ENCODE assay signal across 5 cellular contexts in genomic region chr6:41942882-41943281, GRCh38. TPM values are rescaled to one million over a fixed set of nuclear protein-coding genes. Genes with fewer than 3 reads are reported as not detected.
A peak's percentile ranks its signal among the peaks of the same experiment; 100 is the strongest.
DNase-seq lines count a peak whose midpoint lies in the region; ATAC-seq and TF ChIP-seq lines count a peak whose summit lies in the region.
"Not testable (repeated sequence)": the region's sequence is repeated elsewhere in the genome, so short reads cannot be mapped to it uniquely, and the experiment has no call there.

No MANE protein-coding gene starts in this region.

- ATAC-seq in activated T-cell treated with anti-CD3 and anti-CD28 coated beads, Interleukin-2, amount 50 U/mL, for 4 hours; natural killer cell treated with Interleukin-12 subunit alpha and Interleukin-12 subunit beta and Interleukin-15 and Interleukin-18, amount 100 ng/mL, for 72 hours: not testable (repeated sequence)

- not testable (repeated sequence) for H3F3A ChIP-seq in DOHH2 (ENCODE audit: control insufficient read depth, insufficient read depth)
- peaks cover 37% of the 10 kb centered on the region for H3F3A ChIP-seq in SU-DHL-6 (ENCODE audit: insufficient read depth)

- not testable (repeated sequence) for TF ChIP-seq CTCF in DOHH2 (IDR thresholded peaks at IDR 0.05; ENCODE audit: low read depth, low read length, poor library complexity, severe bottlenecking); SU-DHL-6 (IDR thresholded peaks at IDR 0.05; ENCODE audit: insufficient read depth, low read length, poor library complexity, severe bottlenecking); chondrocyte (IDR thresholded peaks at IDR 0.05)

- H3K79me2 ChIP-seq in DOHH2 (ENCODE audit: control insufficient read depth, low read length) (peaks cover 45% of the 10 kb centered on the region), SU-DHL-6 (ENCODE audit: insufficient read depth, low read length) (peaks cover 36% of the 10 kb centered on the region)

- not testable (repeated sequence) for H3K9ac ChIP-seq in SU-DHL-6 (ENCODE audit: low read length)

- not testable (repeated sequence) for H3K27ac ChIP-seq in DOHH2 (ENCODE audit: low read depth, low read length); SU-DHL-6 (ENCODE audit: low read depth, low read length)

- H3K4me2 ChIP-seq in DOHH2 (ENCODE audit: low read length) (peak overlapping the region; percentile 97; the same call in 1 of the 2 replicates), SU-DHL-6 (ENCODE audit: low read depth, low read length, poor library complexity, severe bottlenecking) (peak overlapping the region; percentile 68)

- peaks cover 62% of the 10 kb centered on the region for H3K4me1 Mint-ChIP-seq in activated T-cell treated with anti-CD3 and anti-CD28 coated beads, Interleukin-2, amount 50 U/mL, for 4 hours (ENCODE audit: low read depth)
- H3K4me1 Mint-ChIP-seq in chondrocyte (ENCODE audit: low read depth): peaks cover 32% of the 10 kb centered on the region
- peaks cover 42 to 44% of the 10 kb centered on the region in 2 donors for H3K4me1 Mint-ChIP-seq in natural killer cell treated with Interleukin-12 subunit alpha and Interleukin-12 subunit beta and Interleukin-15 and Interleukin-18, amount 100 ng/mL, for 72 hours (ENCODE audit: low read depth in 2 of 2)

- not testable (repeated sequence) for H3K9me3 Mint-ChIP-seq in activated T-cell treated with anti-CD3 and anti-CD28 coated beads, Interleukin-2, amount 50 U/mL, for 4 hours; chondrocyte (ENCODE audit: low read depth); natural killer cell treated with Interleukin-12 subunit alpha and Interleukin-12 subunit beta and Interleukin-15 and Interleukin-18, amount 100 ng/mL, for 72 hours

- peaks cover 43% of the 10 kb centered on the region for H3K4me1 ChIP-seq in DOHH2 (ENCODE audit: control insufficient read depth, low read length)

- H4K20me1 ChIP-seq in DOHH2 (ENCODE audit: control insufficient read depth, insufficient read depth, low read depth, low read length); SU-DHL-6 (ENCODE audit: low read depth, low read length): not testable (repeated sequence)

- not testable (repeated sequence) for H2AFZ ChIP-seq in SU-DHL-6 (ENCODE audit: low read depth, low read length, severe bottlenecking)

- peak overlapping the region; percentile 91 for H3K27ac Mint-ChIP-seq in chondrocyte (ENCODE audit: unreplicated experiment)
- H3K27ac Mint-ChIP-seq in natural killer cell treated with Interleukin-12 subunit alpha and Interleukin-12 subunit beta and Interleukin-15 and Interleukin-18, amount 100 ng/mL, for 72 hours: peak overlapping the region; percentile 88 to 96

- H3K9me2 ChIP-seq in DOHH2 (replicated peaks; ENCODE audit: control insufficient read depth, low read length); SU-DHL-6 (replicated peaks; ENCODE audit: insufficient read depth, low read length): not testable (repeated sequence)

- H3K27me3 Mint-ChIP-seq in activated T-cell treated with anti-CD3 and anti-CD28 coated beads, Interleukin-2, amount 50 U/mL, for 4 hours (ENCODE audit: low read depth); chondrocyte (ENCODE audit: low read depth); natural killer cell treated with Interleukin-12 subunit alpha and Interleukin-12 subunit beta and Interleukin-15 and Interleukin-18, amount 100 ng/mL, for 72 hours: not testable (repeated sequence)

- peaks cover 16% of the 10 kb centered on the region for H3K36me3 Mint-ChIP-seq in activated T-cell treated with anti-CD3 and anti-CD28 coated beads, Interleukin-2, amount 50 U/mL, for 4 hours (ENCODE audit: insufficient read depth)
- H3K36me3 Mint-ChIP-seq in chondrocyte (ENCODE audit: low read depth): not testable (repeated sequence)
- peaks cover 16% of the 10 kb centered on the region for H3K36me3 Mint-ChIP-seq in natural killer cell treated with Interleukin-12 subunit alpha and Interleukin-12 subunit beta and Interleukin-15 and Interleukin-18, amount 100 ng/mL, for 72 hours

- H3K4me3 ChIP-seq in DOHH2 (ENCODE audit: low read length); SU-DHL-6 (ENCODE audit: insufficient read depth, low read length, poor library complexity, severe bottlenecking): not testable (repeated sequence)

- H3K36me3 ChIP-seq in DOHH2 (ENCODE audit: control insufficient read depth, low read length): peaks cover 36% of the 10 kb centered on the region
- not testable (repeated sequence) for H3K36me3 ChIP-seq in SU-DHL-6 (ENCODE audit: low read length)

- not testable (repeated sequence) for DNase-seq in activated T-cell treated with anti-CD3 and anti-CD28 coated beads, Interleukin-2, amount 50 U/mL, for 4 hours; chondrocyte (ENCODE audit: low spot score); natural killer cell treated with Interleukin-12 subunit alpha and Interleukin-12 subunit beta and Interleukin-15 and Interleukin-18, amount 100 ng/mL, for 72 hours (ENCODE audit: low spot score)

- not testable (repeated sequence) for H3K9me3 ChIP-seq in DOHH2 (ENCODE audit: control insufficient read depth, insufficient read depth, low read length); SU-DHL-6 (ENCODE audit: insufficient read depth, low read length)

- H3K4me3 Mint-ChIP-seq in activated T-cell treated with anti-CD3 and anti-CD28 coated beads, Interleukin-2, amount 50 U/mL, for 4 hours: peak overlapping the region; percentile 96
- H3K4me3 Mint-ChIP-seq in chondrocyte (ENCODE audit: unreplicated experiment): not testable (repeated sequence)
- H3K4me3 Mint-ChIP-seq in natural killer cell treated with Interleukin-12 subunit alpha and Interleukin-12 subunit beta and Interleukin-15 and Interleukin-18, amount 100 ng/mL, for 72 hours: peak overlapping the region; percentile 97

- not testable (repeated sequence) for H3K27me3 ChIP-seq in DOHH2 (ENCODE audit: control insufficient read depth, low read length); SU-DHL-6 (ENCODE audit: low read length)

RNA-seq across cellular contexts. Expression of gene CCND3, which starts 1.3 kb away (rescaled TPM):
- 100 to 1,000 TPM; 424 to 518 (median 474) TPM for total RNA-seq in activated T-cell treated with anti-CD3 and anti-CD28 coated beads, Interleukin-2, amount 50 U/mL, for 4 hours
- total RNA-seq in chondrocyte: 47.4 to 56.3 TPM (median 52.9 TPM) in 3 replicates
- total RNA-seq in natural killer cell treated with Interleukin-12 subunit alpha and Interleukin-12 subunit beta and Interleukin-15 and Interleukin-18, amount 100 ng/mL, for 72 hours: 100 to 1,000 TPM; 382 to 466 TPM

RNA-seq across cellular contexts. Expression of gene BYSL, which starts 21.6 kb away (rescaled TPM):
- total RNA-seq in activated T-cell treated with anti-CD3 and anti-CD28 coated beads, Interleukin-2, amount 50 U/mL, for 4 hours: 100 to 1,000 TPM; 128 to 140 (median 139) TPM
- total RNA-seq in chondrocyte: 17.4 to 20.7 TPM (median 19.7 TPM) in 3 replicates
- total RNA-seq in natural killer cell treated with Interleukin-12 subunit alpha and Interleukin-12 subunit beta and Interleukin-15 and Interleukin-18, amount 100 ng/mL, for 72 hours: 10 to 100 TPM; 48.3 to 73.9 TPM

RNA-seq across cellular contexts. Expression of gene MED20, which starts 21.9 kb away (rescaled TPM):
- total RNA-seq in activated T-cell treated with anti-CD3 and anti-CD28 coated beads, Interleukin-2, amount 50 U/mL, for 4 hours: 10 to 100 TPM; 13.1 to 16.6 (median 16.3) TPM
- 19.9 to 23.4 TPM (median 21.7 TPM) in 3 replicates for total RNA-seq in chondrocyte
- total RNA-seq in natural killer cell treated with Interleukin-12 subunit alpha and Interleukin-12 subunit beta and Interleukin-15 and Interleukin-18, amount 100 ng/mL, for 72 hours: 10 to 100 TPM; 25.5 to 33.0 TPM

RNA-seq across cellular contexts. Expression of gene USP49, which starts 47.7 kb away (rescaled TPM):
- 1 to 10 TPM; 3.7 to 4.5 (median 4.4) TPM for total RNA-seq in activated T-cell treated with anti-CD3 and anti-CD28 coated beads, Interleukin-2, amount 50 U/mL, for 4 hours
- total RNA-seq in chondrocyte: 3.4 to 5.2 TPM (median 3.5 TPM) in 3 replicates
- total RNA-seq in natural killer cell treated with Interleukin-12 subunit alpha and Interleukin-12 subunit beta and Interleukin-15 and Interleukin-18, amount 100 ng/mL, for 72 hours: 10 to 100 TPM in 1 of 2 donors, 1 to 10 TPM in 1; 8.2 to 15.3 TPM
